ENCODE assay signal across 1 cellular context in the genomic region with DNA sequence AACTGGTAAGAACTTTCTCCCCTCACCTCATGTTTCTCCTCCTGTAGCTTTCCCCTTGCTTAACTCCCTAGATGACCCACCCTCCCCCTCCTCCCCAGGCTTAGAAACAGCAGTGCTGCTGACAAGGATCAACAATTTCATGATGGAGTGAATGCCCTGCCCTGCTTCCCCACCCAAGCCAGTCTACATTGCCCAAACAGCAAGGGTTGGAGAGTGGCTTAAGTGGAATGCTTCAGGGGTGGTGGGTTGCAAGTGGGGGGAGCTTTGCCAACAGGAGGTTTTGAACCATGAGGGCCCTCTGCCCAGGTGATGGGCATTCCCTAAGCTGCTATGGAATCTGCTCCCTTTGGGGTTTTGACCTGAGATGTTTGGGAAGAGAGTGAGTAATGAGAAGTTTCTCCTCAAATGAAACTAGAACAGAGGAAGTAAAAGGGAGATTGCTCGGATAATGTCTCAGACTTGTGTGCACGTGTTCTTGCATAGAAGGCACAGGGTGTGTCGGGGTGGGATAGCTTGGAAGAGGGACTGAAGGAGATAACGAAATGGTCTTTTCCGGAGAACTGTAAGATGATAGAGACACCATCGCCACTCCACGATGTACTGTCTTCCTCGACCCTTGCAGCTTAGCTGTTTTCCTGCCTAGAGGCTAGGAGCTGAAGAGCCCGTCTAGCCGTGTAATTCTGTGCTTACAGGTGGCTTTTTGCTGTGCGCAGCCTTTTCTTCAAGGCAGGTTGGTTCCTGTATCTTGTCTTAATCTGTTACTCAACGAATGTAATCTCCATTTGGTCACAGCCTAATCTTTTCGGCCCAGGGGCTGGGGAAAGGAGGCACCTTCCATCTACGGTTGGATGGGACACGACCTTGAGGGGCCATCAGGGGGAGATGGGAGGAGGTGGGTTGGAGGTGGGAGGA.
TF ChIP-seq lines count a peak whose summit lies in the region.

No MANE protein-coding gene starts in this region.

TF ChIP-seq in HepG2, 621 proteins besides CTCF, POLR2A, EP300 and RAD21:
- no peak for TF ChIP-seq ZMAT3 (CRISPR knock-in tag; conservative IDR thresholded peaks at IDR 0.05)
- TF ChIP-seq RXRB (CRISPR knock-in tag; IDR thresholded peaks at IDR 0.05; ENCODE audit: borderline replicate concordance): no peak
- TF ChIP-seq HNF4G (IDR thresholded peaks at IDR 0.05; ENCODE audit: borderline replicate concordance, low read depth, low read length): no peak
- no peak for TF ChIP-seq HNF4G (CRISPR knock-in tag; IDR thresholded peaks at IDR 0.05; ENCODE audit: borderline replicate concordance, low read depth)
- no peak for TF ChIP-seq HNRNPL (IDR thresholded peaks at IDR 0.05; ENCODE audit: low read depth, low read length)
- TF ChIP-seq, protein P1, sequence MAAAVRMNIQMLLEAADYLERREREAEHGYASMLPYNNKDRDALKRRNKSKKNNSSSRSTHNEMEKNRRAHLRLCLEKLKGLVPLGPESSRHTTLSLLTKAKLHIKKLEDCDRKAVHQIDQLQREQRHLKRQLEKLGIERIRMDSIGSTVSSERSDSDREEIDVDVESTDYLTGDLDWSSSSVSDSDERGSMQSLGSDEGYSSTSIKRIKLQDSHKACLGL (CRISPR knock-in tag; IDR thresholded peaks at IDR 0.05): no peak
- TF ChIP-seq RARA (CRISPR knock-in tag; IDR thresholded peaks at IDR 0.05): no peak
- TF ChIP-seq, protein P2, sequence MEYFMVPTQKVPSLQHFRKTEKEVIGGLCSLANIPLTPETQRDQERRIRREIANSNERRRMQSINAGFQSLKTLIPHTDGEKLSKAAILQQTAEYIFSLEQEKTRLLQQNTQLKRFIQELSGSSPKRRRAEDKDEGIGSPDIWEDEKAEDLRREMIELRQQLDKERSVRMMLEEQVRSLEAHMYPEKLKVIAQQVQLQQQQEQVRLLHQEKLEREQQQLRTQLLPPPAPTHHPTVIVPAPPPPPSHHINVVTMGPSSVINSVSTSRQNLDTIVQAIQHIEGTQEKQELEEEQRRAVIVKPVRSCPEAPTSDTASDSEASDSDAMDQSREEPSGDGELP (IDR thresholded peaks at IDR 0.05; ENCODE audit: borderline replicate concordance, low read depth): no peak
- TF ChIP-seq ZNF432 (CRISPR knock-in tag; IDR thresholded peaks at IDR 0.05; ENCODE audit: borderline replicate concordance): no peak
- no peak for TF ChIP-seq FOXO1 (CRISPR knock-in tag; IDR thresholded peaks at IDR 0.05)
- TF ChIP-seq ETV6 (CRISPR knock-in tag; conservative IDR thresholded peaks at IDR 0.05): no peak
- TF ChIP-seq, protein P3, sequence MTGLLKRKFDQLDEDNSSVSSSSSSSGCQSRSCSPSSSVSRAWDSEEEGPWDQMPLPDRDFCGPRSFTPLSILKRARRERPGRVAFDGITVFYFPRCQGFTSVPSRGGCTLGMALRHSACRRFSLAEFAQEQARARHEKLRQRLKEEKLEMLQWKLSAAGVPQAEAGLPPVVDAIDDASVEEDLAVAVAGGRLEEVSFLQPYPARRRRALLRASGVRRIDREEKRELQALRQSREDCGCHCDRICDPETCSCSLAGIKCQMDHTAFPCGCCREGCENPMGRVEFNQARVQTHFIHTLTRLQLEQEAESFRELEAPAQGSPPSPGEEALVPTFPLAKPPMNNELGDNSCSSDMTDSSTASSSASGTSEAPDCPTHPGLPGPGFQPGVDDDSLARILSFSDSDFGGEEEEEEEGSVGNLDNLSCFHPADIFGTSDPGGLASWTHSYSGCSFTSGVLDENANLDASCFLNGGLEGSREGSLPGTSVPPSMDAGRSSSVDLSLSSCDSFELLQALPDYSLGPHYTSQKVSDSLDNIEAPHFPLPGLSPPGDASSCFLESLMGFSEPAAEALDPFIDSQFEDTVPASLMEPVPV (CRISPR knock-in tag; IDR thresholded peaks at IDR 0.05): no peak
- TF ChIP-seq, protein P4, sequence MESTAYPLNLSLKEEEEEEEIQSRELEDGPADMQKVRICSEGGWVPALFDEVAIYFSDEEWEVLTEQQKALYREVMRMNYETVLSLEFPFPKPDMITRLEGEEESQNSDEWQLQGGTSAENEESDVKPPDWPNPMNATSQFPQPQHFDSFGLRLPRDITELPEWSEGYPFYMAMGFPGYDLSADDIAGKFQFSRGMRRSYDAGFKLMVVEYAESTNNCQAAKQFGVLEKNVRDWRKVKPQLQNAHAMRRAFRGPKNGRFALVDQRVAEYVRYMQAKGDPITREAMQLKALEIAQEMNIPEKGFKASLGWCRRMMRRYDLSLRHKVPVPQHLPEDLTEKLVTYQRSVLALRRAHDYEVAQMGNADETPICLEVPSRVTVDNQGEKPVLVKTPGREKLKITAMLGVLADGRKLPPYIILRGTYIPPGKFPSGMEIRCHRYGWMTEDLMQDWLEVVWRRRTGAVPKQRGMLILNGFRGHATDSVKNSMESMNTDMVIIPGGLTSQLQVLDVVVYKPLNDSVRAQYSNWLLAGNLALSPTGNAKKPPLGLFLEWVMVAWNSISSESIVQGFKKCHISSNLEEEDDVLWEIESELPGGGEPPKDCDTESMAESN (CRISPR knock-in tag; conservative IDR thresholded peaks at IDR 0.05): no peak
- TF ChIP-seq, protein P5, sequence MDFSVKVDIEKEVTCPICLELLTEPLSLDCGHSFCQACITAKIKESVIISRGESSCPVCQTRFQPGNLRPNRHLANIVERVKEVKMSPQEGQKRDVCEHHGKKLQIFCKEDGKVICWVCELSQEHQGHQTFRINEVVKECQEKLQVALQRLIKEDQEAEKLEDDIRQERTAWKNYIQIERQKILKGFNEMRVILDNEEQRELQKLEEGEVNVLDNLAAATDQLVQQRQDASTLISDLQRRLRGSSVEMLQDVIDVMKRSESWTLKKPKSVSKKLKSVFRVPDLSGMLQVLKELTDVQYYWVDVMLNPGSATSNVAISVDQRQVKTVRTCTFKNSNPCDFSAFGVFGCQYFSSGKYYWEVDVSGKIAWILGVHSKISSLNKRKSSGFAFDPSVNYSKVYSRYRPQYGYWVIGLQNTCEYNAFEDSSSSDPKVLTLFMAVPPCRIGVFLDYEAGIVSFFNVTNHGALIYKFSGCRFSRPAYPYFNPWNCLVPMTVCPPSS (IDR thresholded peaks at IDR 0.05): no peak
- TF ChIP-seq ZNF773 (CRISPR knock-in tag; IDR thresholded peaks at IDR 0.05; ENCODE audit: borderline replicate concordance): no peak
- no peak for TF ChIP-seq ZNF839 (CRISPR knock-in tag; IDR thresholded peaks at IDR 0.05; ENCODE audit: borderline replicate concordance)
- no peak for TF ChIP-seq ZNF841 (CRISPR knock-in tag; IDR thresholded peaks at IDR 0.05; ENCODE audit: borderline replicate concordance)
- no peak for TF ChIP-seq ZNF850 (CRISPR knock-in tag; conservative IDR thresholded peaks at IDR 0.05)
- TF ChIP-seq AKAP8 (CRISPR knock-in tag; IDR thresholded peaks at IDR 0.05): no peak
- no peak for TF ChIP-seq RFXANK (CRISPR knock-in tag; IDR thresholded peaks at IDR 0.05)
